7 cellular contexts compared by ENCODE assay signal in genomic region chr17:79834575-79835469, GRCh38. TPM values are rescaled to one million over a fixed set of nuclear protein-coding genes. Genes with fewer than 3 reads are reported as not detected.
DNase-seq lines count a peak whose midpoint lies in the region; ATAC-seq and TF ChIP-seq lines count a peak whose summit lies in the region.

No MANE protein-coding gene starts in this region.

- H3K4me3 ChIP-seq in GM12865 (ENCODE audit: low read depth, low read length): no peak overlapping the region
- H3K4me3 ChIP-seq in OCI-LY1 (ENCODE audit: low read depth, low read length, poor library complexity, severe bottlenecking): no peak overlapping the region
- no peak overlapping the region for H3K4me3 ChIP-seq in dorsolateral prefrontal cortex
- H3K4me3 ChIP-seq in prostate gland: no peak overlapping the region

- DNase-seq in GM12865 (ENCODE audit: low read depth): no peak
- DNase-seq in dorsolateral prefrontal cortex: no peak
- DNase-seq in prostate gland (ENCODE audit: low spot score): no peak

- no peaks in the 10 kb centered on the region for H3K9me2 ChIP-seq in OCI-LY1 (ENCODE audit: low read depth, low read length)

- no peak for TF ChIP-seq POLR2A in prostate gland (IDR thresholded peaks at IDR 0.05)

- H3K9me3 ChIP-seq in OCI-LY1 (ENCODE audit: low read length) (no peaks in the 10 kb centered on the region), prostate gland (no peaks in the 10 kb centered on the region)

- H3K79me2 ChIP-seq in OCI-LY1 (ENCODE audit: insufficient read depth, low read length): no peaks in the 10 kb centered on the region; the same call in 1 of the 2 replicates

- H3K27me3 ChIP-seq in OCI-LY1 (ENCODE audit: insufficient read depth, low read length) (no peaks in the 10 kb centered on the region), dorsolateral prefrontal cortex (peaks cover 0 to 4% (median 1%) of the 10 kb centered on the region in 45 donors), prostate gland (replicated peaks; ENCODE audit: insufficient read depth) (no peaks in the 10 kb centered on the region)

- no peaks in the 10 kb centered on the region for H3F3A ChIP-seq in OCI-LY1 (ENCODE audit: insufficient read depth, low read length)

- no peak overlapping the region for H3K4me2 ChIP-seq in OCI-LY1 (ENCODE audit: low read length)

- TF ChIP-seq CTCF in GM12865 (IDR thresholded peaks at IDR 0.05; ENCODE audit: insufficient read depth, low read depth, low read length, missing control alignments) (peak; percentile 57), OCI-LY1 (IDR thresholded peaks at IDR 0.05; ENCODE audit: low read length) (peak; percentile 79), dorsolateral prefrontal cortex (IDR thresholded peaks at IDR 0.05 in 54 of 56, conservative IDR thresholded peaks at IDR 0.05 in 2 of 56; ENCODE audit: low read depth in 1 of 56, partially characterized antibody in 56 of 56) (peak in 55 of 56 donors; percentile 23 to 76 (median 55)), prostate gland (IDR thresholded peaks at IDR 0.05) (peak; percentile 31 to 59 (median 58))

- peaks cover 22% of the 10 kb centered on the region for H3K4me1 ChIP-seq in OCI-LY1 (ENCODE audit: insufficient read depth, low read length, severe bottlenecking)
- H3K4me1 ChIP-seq in prostate gland (replicated peaks): peaks cover 28% of the 10 kb centered on the region

- H3K9ac ChIP-seq in OCI-LY1 (ENCODE audit: low read length): no peak overlapping the region

- no peak overlapping the region for H3K27ac ChIP-seq in OCI-LY1 (ENCODE audit: low read depth, low read length, poor library complexity, severe bottlenecking)
- no peak overlapping the region for H3K27ac ChIP-seq in dorsolateral prefrontal cortex
- peak overlapping the region in 1 of 2 donors; percentile 97 for H3K27ac ChIP-seq in prostate gland

- peaks cover 41% of the 10 kb centered on the region for H3K36me3 ChIP-seq in OCI-LY1 (ENCODE audit: insufficient read depth, low read length)
- H3K36me3 ChIP-seq in prostate gland: peaks cover 0 to 10% of the 10 kb centered on the region in 2 donors

- intact Hi-C loops in dorsolateral prefrontal cortex (cut with DNase I): no loop called here
- intact Hi-C loops in prostate gland (cut with DNase I): loop anchor here (5.0 kb wide), 1 partner anchor 38 kb away; the partner anchor contains the start of gene CBX8

- 84% methylated on average over 59 of the region's 61 CpGs for WGBS in prostate gland

- ATAC-seq in HG03342 (IDR thresholded peaks at IDR 0.05; ENCODE audit: unreplicated experiment): no peak
- no peak for ATAC-seq in GM18498 (IDR thresholded peaks at IDR 0.05; ENCODE audit: unreplicated experiment)
- no peak for ATAC-seq in GM21423 (IDR thresholded peaks at IDR 0.05; ENCODE audit: unreplicated experiment)

- no peak overlapping the region for H2AFZ ChIP-seq in OCI-LY1 (ENCODE audit: low read length)

- no peaks in the 10 kb centered on the region for H4K20me1 ChIP-seq in OCI-LY1 (ENCODE audit: insufficient read depth, low read length)

RNA-seq across cellular contexts. Expression of gene CBX4, which starts 4.4 kb away (rescaled TPM):
- total RNA-seq in dorsolateral prefrontal cortex: 10 to 100 TPM; 26.4 to 54.9 (median 35.9) TPM
- total RNA-seq in prostate gland: 10 to 100 TPM; 28.0 to 28.5 TPM

RNA-seq across cellular contexts. Expression of gene CBX8, which starts 37.9 kb away (rescaled TPM):
- total RNA-seq in dorsolateral prefrontal cortex: 10 to 100 TPM in 2 of 120 experiments, 1 to 10 TPM in 118; 1.5 to 10.3 (median 5.0) TPM
- 1 to 10 TPM; 4.7 to 4.8 TPM for total RNA-seq in prostate gland

RNA-seq across cellular contexts. Expression of gene CBX2, which starts 56.9 kb away (rescaled TPM):
- total RNA-seq in dorsolateral prefrontal cortex (1 to 10 TPM in 103 of 120 experiments, under 1 TPM in 16, not detected in 1; 0.44 to 4.2 (median 1.8) TPM), prostate gland (10 to 100 TPM in 1 of 2 donors, 1 to 10 TPM in 1; 2.0 to 17.0 TPM)
